Comparison of ENCODE assay signal across 1 cellular context in genomic region chr6:73262701-73263569, GRCh38.
TF ChIP-seq lines count a peak whose summit lies in the region.

A gene with protein sequence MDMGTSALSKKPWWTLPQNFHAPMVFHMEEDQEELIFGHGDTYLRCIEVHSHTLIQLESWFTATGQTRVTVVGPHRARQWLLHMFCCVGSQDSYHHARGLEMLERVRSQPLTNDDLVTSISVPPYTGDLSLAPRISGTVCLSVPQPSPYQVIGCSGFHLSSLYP (minus strand): TSS chr6:73263196. CDS start chr6:73242517, 20,679 bp downstream.

TF ChIP-seq in A549, 52 proteins besides CTCF, POLR2A, EP300 and RAD21 (continued from another document):
- TF ChIP-seq, protein P1, sequence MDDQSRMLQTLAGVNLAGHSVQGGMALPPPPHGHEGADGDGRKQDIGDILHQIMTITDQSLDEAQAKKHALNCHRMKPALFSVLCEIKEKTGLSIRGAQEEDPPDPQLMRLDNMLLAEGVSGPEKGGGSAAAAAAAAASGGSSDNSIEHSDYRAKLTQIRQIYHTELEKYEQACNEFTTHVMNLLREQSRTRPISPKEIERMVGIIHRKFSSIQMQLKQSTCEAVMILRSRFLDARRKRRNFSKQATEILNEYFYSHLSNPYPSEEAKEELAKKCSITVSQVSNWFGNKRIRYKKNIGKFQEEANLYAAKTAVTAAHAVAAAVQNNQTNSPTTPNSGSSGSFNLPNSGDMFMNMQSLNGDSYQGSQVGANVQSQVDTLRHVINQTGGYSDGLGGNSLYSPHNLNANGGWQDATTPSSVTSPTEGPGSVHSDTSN (IDR thresholded peaks at IDR 0.05) = no peak
- TF ChIP-seq KDM1A (IDR thresholded peaks at IDR 0.05; ENCODE audit: low read depth) = no peak
- TF ChIP-seq JUN (IDR thresholded peaks at IDR 0.05) = peak in 1 of 2 experiments; percentile 65; a peak in 3 of 5 replicates
